8 cellular contexts compared by ENCODE assay signal in the genomic region with DNA sequence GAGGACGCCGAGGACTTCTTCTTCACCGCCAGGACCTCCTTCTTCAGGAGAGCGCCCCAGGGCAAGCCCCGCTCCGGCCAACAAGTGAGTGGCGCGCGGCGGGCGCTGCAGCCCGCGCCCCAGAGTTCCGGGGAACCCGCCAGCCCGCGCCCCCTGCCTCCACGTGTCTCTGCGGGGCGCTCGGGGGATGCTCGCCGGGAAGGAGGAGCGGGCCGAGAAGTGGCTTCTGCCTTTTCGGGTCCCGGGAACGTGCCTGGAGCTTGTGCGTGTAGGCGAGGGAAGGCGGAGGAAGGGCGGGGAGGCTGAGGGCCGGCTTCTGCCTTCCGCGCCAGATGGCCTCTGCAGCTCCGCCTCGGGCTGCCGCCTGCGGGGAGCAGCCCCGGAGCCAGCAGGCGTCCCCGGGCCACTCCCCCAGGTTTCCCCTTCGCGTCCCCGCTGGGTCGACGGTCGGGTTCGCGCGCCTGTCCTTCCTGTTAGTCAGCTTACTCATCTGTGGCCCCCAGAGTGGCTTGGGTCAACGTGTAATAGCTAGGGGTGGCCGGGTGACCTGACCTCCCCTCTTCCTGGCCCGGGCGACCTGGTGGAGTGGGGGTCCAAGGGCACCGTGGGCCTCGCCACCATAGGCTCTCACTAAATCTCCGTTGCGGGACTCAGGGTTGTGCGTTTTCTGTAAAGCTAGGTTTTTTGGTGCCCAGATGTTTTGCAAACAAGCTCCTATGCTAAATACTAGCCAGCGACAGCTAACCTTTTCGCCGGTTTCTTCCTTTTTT. TPM values are rescaled to one million over a fixed set of nuclear protein-coding genes. Genes with fewer than 3 reads are reported as not detected.
A peak's percentile ranks its signal among the peaks of the same experiment; 100 is the strongest.
DNase-seq lines count a peak whose midpoint lies in the region; ATAC-seq and TF ChIP-seq lines count a peak whose summit lies in the region.

No MANE protein-coding gene starts in this region.

- no peak; the same call in 1 of the 2 replicates for TF ChIP-seq CTCF in 22Rv1 (IDR thresholded peaks at IDR 0.05)
- TF ChIP-seq CTCF in activated CD8-positive, alpha-beta T cell treated with anti-CD3 and anti-CD28 coated beads for 36 hours (IDR thresholded peaks at IDR 0.05) = no peak

- H3K27me3 ChIP-seq in endocrine pancreas (ENCODE audit: control insufficient read depth, insufficient read depth, low read length) (no peaks in the 10 kb centered on the region), mucosa of rectum (ENCODE audit: control insufficient read depth in 2 of 2, insufficient read depth in 2 of 2, low read length in 2 of 2) (no peaks in the 10 kb centered on the region)

- no peaks in the 10 kb centered on the region for H3K9me3 Mint-ChIP-seq in activated CD8-positive, alpha-beta T cell treated with anti-CD3 and anti-CD28 coated beads for 36 hours
- no peaks in the 10 kb centered on the region for H3K9me3 Mint-ChIP-seq in stimulated activated memory B cell treated with anti-CD40 and anti-IgM and Interleukin-4, amounts not matched to agents 10 μg/mL and 1 μg/mL and 100 μg/mL, for 72 hours

- no peaks in the 10 kb centered on the region for H3K4me1 ChIP-seq in endocrine pancreas (ENCODE audit: control insufficient read depth, insufficient read depth, low read length)
- H3K4me1 ChIP-seq in mucosa of rectum (ENCODE audit: control insufficient read depth in 2 of 2, insufficient read depth in 2 of 2, low read length in 2 of 2) = peaks cover 9 to 12% of the 10 kb centered on the region in 2 donors

- H3K27ac ChIP-seq in 22Rv1 (peak overlapping the region; percentile 98), mucosa of rectum (ENCODE audit: low read depth in 2 of 2, low read length in 2 of 2) (peak overlapping the region; percentile 92 to 95)

- POLR2A ChIA-PET in activated CD8-positive, alpha-beta T cell treated with anti-CD3 and anti-CD28 coated beads for 36 hours (lab: Charles Lee) = interaction anchor here (0.6 to 2.4 kb wide), 19 partner anchors 10 to 150 kb away, joined by 3 to 11 read pairs (median 5); no protein-coding TSS in a partner anchor

- peak; percentile 37 for DNase-seq in NCI-H446 treated with DMSO at 0.1 percent for 48 hours (lab: John Stamatoyannopoulos, UW)
- DNase-seq in activated CD8-positive, alpha-beta T cell treated with anti-CD3 and anti-CD28 coated beads for 36 hours = peak; percentile 84

- peak overlapping the region; percentile 33 for H3K9ac ChIP-seq in endocrine pancreas (ENCODE audit: control insufficient read depth, insufficient read depth, low read length)
- H3K9ac ChIP-seq in mucosa of rectum (ENCODE audit: low read depth in 1 of 2, low read length in 2 of 2) = peak overlapping the region; percentile 91 to 92

- peak overlapping the region; percentile 96 for H3K27ac Mint-ChIP-seq in activated CD8-positive, alpha-beta T cell treated with anti-CD3 and anti-CD28 coated beads for 36 hours
- H3K27ac Mint-ChIP-seq in stimulated activated memory B cell treated with anti-CD40 and anti-IgM and Interleukin-4, amounts not matched to agents 10 μg/mL and 1 μg/mL and 100 μg/mL, for 72 hours = peak overlapping the region; percentile 91

- H3K4me1 Mint-ChIP-seq in activated CD8-positive, alpha-beta T cell treated with anti-CD3 and anti-CD28 coated beads for 36 hours (ENCODE audit: low read depth) = peaks cover 37% of the 10 kb centered on the region
- H3K4me1 Mint-ChIP-seq in stimulated activated memory B cell treated with anti-CD40 and anti-IgM and Interleukin-4, amounts not matched to agents 10 μg/mL and 1 μg/mL and 100 μg/mL, for 72 hours = peaks cover 40% of the 10 kb centered on the region

- H3K36me3 ChIP-seq in endocrine pancreas (ENCODE audit: control insufficient read depth, insufficient read depth, low read length) = no peaks in the 10 kb centered on the region
- H3K36me3 ChIP-seq in mucosa of rectum (ENCODE audit: control insufficient read depth in 2 of 2, insufficient read depth in 2 of 2, low read length in 2 of 2) = peaks cover 0 to 2% of the 10 kb centered on the region in 2 donors

- CTCF ChIA-PET in activated CD8-positive, alpha-beta T cell treated with anti-CD3 and anti-CD28 coated beads for 36 hours (lab: Charles Lee) = interaction anchor here (0.7 to 2.0 kb wide), 9 partner anchors 14 to 86 kb away, joined by 3 to 21 read pairs (median 5); no protein-coding TSS in a partner anchor

- intact Hi-C loops in activated CD8-positive, alpha-beta T cell treated with anti-CD3 and anti-CD28 coated beads for 36 hours (cut with micrococcal nuclease) = no loop called here

- H3K9me3 ChIP-seq in endocrine pancreas (ENCODE audit: control insufficient read depth, low read length) (no peaks in the 10 kb centered on the region), mucosa of rectum (ENCODE audit: control insufficient read depth in 2 of 2, low read length in 2 of 2) (no peaks in the 10 kb centered on the region)

- H3K4me3 Mint-ChIP-seq in activated CD8-positive, alpha-beta T cell treated with anti-CD3 and anti-CD28 coated beads for 36 hours = peak overlapping the region; percentile 96
- H3K4me3 Mint-ChIP-seq in stimulated activated memory B cell treated with anti-CD40 and anti-IgM and Interleukin-4, amounts not matched to agents 10 μg/mL and 1 μg/mL and 100 μg/mL, for 72 hours = peak overlapping the region; percentile 99

- no peaks in the 10 kb centered on the region for H3K27me3 Mint-ChIP-seq in activated CD8-positive, alpha-beta T cell treated with anti-CD3 and anti-CD28 coated beads for 36 hours
- H3K27me3 Mint-ChIP-seq in stimulated activated memory B cell treated with anti-CD40 and anti-IgM and Interleukin-4, amounts not matched to agents 10 μg/mL and 1 μg/mL and 100 μg/mL, for 72 hours = no peaks in the 10 kb centered on the region

- H3K36me3 Mint-ChIP-seq in activated CD8-positive, alpha-beta T cell treated with anti-CD3 and anti-CD28 coated beads for 36 hours (ENCODE audit: low read depth) = peaks cover 36% of the 10 kb centered on the region
- H3K36me3 Mint-ChIP-seq in stimulated activated memory B cell treated with anti-CD40 and anti-IgM and Interleukin-4, amounts not matched to agents 10 μg/mL and 1 μg/mL and 100 μg/mL, for 72 hours = peaks cover 23% of the 10 kb centered on the region

- peak; percentile 77 for TF ChIP-seq POLR2A in GM18505 (IDR thresholded peaks at IDR 0.05; ENCODE audit: borderline replicate concordance, extremely low read depth, insufficient read depth, insufficient read length)

- ATAC-seq in GM18505 (IDR thresholded peaks at IDR 0.05; ENCODE audit: unreplicated experiment) = peak; percentile 46
- ATAC-seq in HG02938 (IDR thresholded peaks at IDR 0.05; ENCODE audit: unreplicated experiment) = peak; percentile 43
- ATAC-seq in activated CD8-positive, alpha-beta T cell treated with anti-CD3 and anti-CD28 coated beads for 36 hours = peak; percentile 58
- ATAC-seq in stimulated activated memory B cell treated with anti-CD40 and anti-IgM and Interleukin-4, amounts not matched to agents 10 μg/mL and 1 μg/mL and 100 μg/mL, for 72 hours = peak; percentile 80

- H3K4me3 ChIP-seq in endocrine pancreas (ENCODE audit: control insufficient read depth, insufficient read depth, low read length) (no peak overlapping the region), mucosa of rectum (ENCODE audit: low read length in 2 of 2) (peak overlapping the region; percentile 75 to 92)

RNA-seq across cellular contexts. Expression of a gene that starts 0.6 kb away (rescaled TPM):
- 10 to 100 TPM; 40.4 to 41.6 TPM for total RNA-seq in activated CD8-positive, alpha-beta T cell treated with anti-CD3 and anti-CD28 coated beads for 36 hours
